Comparison of ENCODE assay signal across 8 cellular contexts in genomic region chr17:74987909-74988711, GRCh38. TPM values are rescaled to one million over a fixed set of nuclear protein-coding genes. Genes with fewer than 3 reads are reported as not detected.
DNase-seq lines count a peak whose midpoint lies in the region; ATAC-seq and TF ChIP-seq lines count a peak whose summit lies in the region.

No MANE protein-coding gene starts in this region.

- H3K27me3 ChIP-seq in ovary: no peaks in the 10 kb centered on the region

- TF ChIP-seq POLR2A in ovary (IDR thresholded peaks at IDR 0.05): no peak

- no peaks in the 10 kb centered on the region for H3K9me3 ChIP-seq in ovary

- no peaks in the 10 kb centered on the region for H3K36me3 ChIP-seq in ovary

- peaks cover 7% of the 10 kb centered on the region for H3K4me1 ChIP-seq in ovary (ENCODE audit: insufficient read depth)

- intact Hi-C loops in left ventricle myocardium superior (cut with micrococcal nuclease) (no loop called here), ovary (cut with DNase I) (loop anchor here in 1 of 4 donors (10.0 kb wide), 1 partner anchor 47 kb away; no protein-coding TSS in a partner anchor)

- peak overlapping the region; percentile 69 for H3K4me3 ChIP-seq in ovary

- 1% methylated on average over 55 to 76 of the region's 76 CpGs for WGBS in ovary, 3 donors

- peak; percentile 17 for DNase-seq in activated CD4-positive, alpha-beta T cell treated with anti-CD3 and anti-CD28 coated beads for 48 hours
- no peak for DNase-seq in activated CD4-positive, alpha-beta T cell treated with anti-CD3 and anti-CD28 coated beads for 1 hour
- DNase-seq in NCI-H774 (lab: John Stamatoyannopoulos, UW) (peak; percentile 31), anterior cingulate cortex (lab: John Stamatoyannopoulos, UW) (peak in 55 of 58 donors; percentile 12 to 82 (median 57)), left ventricle myocardium superior (peak; percentile 89), ovary (peak; percentile 76 to 88 (median 85)), cortex of kidney (lab: John Stamatoyannopoulos, UW) (no peak)

- peak in 2 of 3 donors; percentile 30 to 52 for TF ChIP-seq CTCF in ovary (IDR thresholded peaks at IDR 0.05)

- ATAC-seq in HG02852 (IDR thresholded peaks at IDR 0.05; ENCODE audit: unreplicated experiment) (peak; percentile 34), left ventricle myocardium superior (peak; percentile 83)

- H3K27ac ChIP-seq in ovary: peak overlapping the region; percentile 50 to 68

- TF ChIP-seq EP300 in ovary (IDR thresholded peaks at IDR 0.05): no peak

RNA-seq across cellular contexts. Expression of gene CDR2L, which starts 0.7 kb away (rescaled TPM):
- total RNA-seq in left ventricle myocardium superior (18.3 TPM), ovary (10 to 100 TPM in 1 of 7 donors, 1 to 10 TPM in 6; 4.5 to 19.2 (median 5.8) TPM)
- polyA plus RNA-seq in ovary: 1 to 10 TPM; 2.1 to 3.3 TPM

RNA-seq across cellular contexts. Expression of gene HID1, which starts 15.6 kb away (rescaled TPM):
- 11.2 TPM for total RNA-seq in left ventricle myocardium superior
- 10 to 100 TPM in 2 of 7 donors, 1 to 10 TPM in 5; 1.8 to 21.6 (median 5.2) TPM for total RNA-seq in ovary
- 1 to 10 TPM; 4.1 to 7.2 TPM for polyA plus RNA-seq in ovary

RNA-seq across cellular contexts. Expression of gene MRPL58, which starts 24.4 kb away (rescaled TPM):
- total RNA-seq in left ventricle myocardium superior: 51.5 TPM
- total RNA-seq in ovary: 10 to 100 TPM; 17.9 to 40.6 (median 22.0) TPM
- polyA plus RNA-seq in ovary: 10 to 100 TPM; 24.3 to 39.7 TPM

RNA-seq across cellular contexts. Expression of gene OTOP3, which starts 52.4 kb away (rescaled TPM):
- total RNA-seq in left ventricle myocardium superior (not detected), ovary (not detected)
- not detected for polyA plus RNA-seq in ovary

RNA-seq across cellular contexts. Expression of gene ATP5PD, which starts 58.7 kb away (rescaled TPM):
- 937 TPM for total RNA-seq in left ventricle myocardium superior
- total RNA-seq in ovary: 100 to 1,000 TPM; 137 to 226 (median 153) TPM
- polyA plus RNA-seq in ovary: 100 to 1,000 TPM; 199 to 331 TPM

Comparison
In these comparisons a context has a peak if more than half of its experiments do, and no peak if none do; other contexts are left out.
1. DNase-seq: peak in activated CD4-positive, alpha-beta T cell treated with anti-CD3 and anti-CD28 coated beads for 48 hours (single experiment), NCI-H774 (single experiment), anterior cingulate cortex (55 of 58), left ventricle myocardium superior (single experiment) and ovary (5 of 5); none in activated CD4-positive, alpha-beta T cell treated with anti-CD3 and anti-CD28 coated beads for 1 hour (single experiment) and cortex of kidney (single experiment).